ENCODE assay signal across 13 cellular contexts in the genomic region with DNA sequence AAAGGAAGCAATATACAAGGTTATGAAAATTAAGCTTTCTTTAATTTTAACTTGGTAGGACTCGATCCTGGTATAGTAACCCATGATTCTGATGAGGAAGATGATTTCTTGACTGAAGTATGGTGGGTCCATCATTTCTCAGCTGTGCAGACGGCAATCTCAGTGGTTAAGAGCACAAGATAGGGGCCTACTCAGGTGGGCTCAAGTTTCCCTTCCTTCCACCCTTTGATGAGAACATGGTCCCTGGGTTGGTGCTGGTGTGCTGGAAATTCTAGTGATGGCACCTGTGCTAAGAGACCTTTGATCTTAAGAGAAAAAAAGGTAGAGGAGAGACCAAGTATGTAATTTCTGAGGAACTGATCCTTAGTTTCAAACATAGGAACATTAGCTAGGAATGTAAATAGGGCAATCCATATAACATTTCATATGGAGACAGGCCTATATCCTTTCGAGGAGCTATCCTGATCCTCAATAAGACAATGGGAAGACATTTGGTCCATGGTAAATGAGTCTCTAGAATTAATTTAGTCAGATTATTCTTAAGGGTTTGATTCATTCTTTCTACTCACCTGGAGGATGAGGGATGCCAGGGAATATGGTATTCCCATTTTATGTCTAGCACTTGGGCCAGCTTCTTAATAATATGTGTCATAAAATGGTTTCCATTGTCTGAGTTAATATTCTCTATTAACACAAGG.
A peak's percentile ranks its signal among the peaks of the same experiment; 100 is the strongest.
DNase-seq lines count a peak whose midpoint lies in the region; FAIRE-seq and TF ChIP-seq lines count a peak whose summit lies in the region.
"Had no signal": no experiment of that assay in that cellular context is flagged by ENCODE, and none has a peak within 500 bp of the region (broad histone marks: within the 10 kb centered on the region; RNA-seq: fewer than 3 reads in every experiment).

No MANE protein-coding gene starts in this region.

- TF ChIP-seq POLR2A in H1 (IDR thresholded peaks at IDR 0.05; ENCODE audit: control extremely low read depth in 1 of 2, low read depth in 2 of 2, low read length in 2 of 2): peak; percentile 82 to 88
- TF ChIP-seq POLR2A in tibial nerve (IDR thresholded peaks at IDR 0.05): no peak

- no CpG with 5 or more reads among the region's 3 CpGs for WGBS in H9 (ENCODE audit: extremely low coverage, insufficient read length, low lambda C conversion rate)
- WGBS in H1 (ENCODE audit: extremely low coverage in 1 of 2, insufficient coverage in 1 of 2, insufficient read length in 1 of 2, insufficient replicate concordance in 2 of 2, low coverage in 1 of 2, low lambda C conversion rate in 2 of 2, missing lambda C conversion rate in 1 of 2), 2 experiments: 81% methylated on average over 3 of the region's 3 CpGs; no CpG with 5 or more reads in 1 of the 2 experiments
- WGBS in tibial nerve, 2 donors: 95 to 96% methylated on average over 3 of the region's 3 CpGs

- TF ChIP-seq CTCF in H9 (conservative IDR thresholded peaks at IDR 0.05) (no peak), H1 (IDR thresholded peaks at IDR 0.05; ENCODE audit: control extremely low read depth in 1 of 3, insufficient read depth in 1 of 3, low read depth in 1 of 3, low read length in 3 of 3) (no peak), nephron (IDR thresholded peaks at IDR 0.05; ENCODE audit: unreplicated experiment in 3 of 3) (no peak), retinal pigment epithelial cell (conservative IDR thresholded peaks at IDR 0.05; ENCODE audit: low read depth, low read length) (peak; percentile 1), tibial nerve (IDR thresholded peaks at IDR 0.05) (no peak)

- H4K5ac ChIP-seq in H9 (ENCODE audit: insufficient read length, low read depth, low read length) (no peak overlapping the region), H1 (ENCODE audit: insufficient read length, low read depth, low read length) (no peak overlapping the region)

- H4K91ac ChIP-seq in H9 (ENCODE audit: insufficient read length, low read depth, low read length) (no peak overlapping the region), H1 (replicated peaks; ENCODE audit: insufficient read length, low read length) (no peak overlapping the region)

- TF ChIP-seq RAD21 in H1 (IDR thresholded peaks at IDR 0.05 in 1 of 2, conservative IDR thresholded peaks at IDR 0.05 in 1 of 2; ENCODE audit: low read depth in 2 of 2, low read length in 2 of 2): no peak

- peak overlapping the region; percentile 14 for H3K4me2 ChIP-seq in H9 (ENCODE audit: insufficient read depth, insufficient read length, low read length)
- peak overlapping the region; percentile 58 to 77; a peak in 3 of 4 replicates for H3K4me2 ChIP-seq in H1 (ENCODE audit: insufficient read depth in 1 of 2, low read depth in 2 of 2, low read length in 2 of 2)

- no peaks in the 10 kb centered on the region for H3K23me2 ChIP-seq in H9 (ENCODE audit: insufficient read length, low read depth, low read length, poor library complexity, severe bottlenecking)
- no peaks in the 10 kb centered on the region for H3K23me2 ChIP-seq in H1 (ENCODE audit: low read depth, low read length)

- H2AFZ ChIP-seq in H9 (ENCODE audit: low read length) (no peak overlapping the region), H1 (ENCODE audit: low read length) (no peak overlapping the region)

- H3K4ac ChIP-seq in H9 (ENCODE audit: low read depth, low read length) (no peak overlapping the region), H1 (replicated peaks; ENCODE audit: insufficient read length, low read depth, low read length) (no peak overlapping the region)

- H3K27ac ChIP-seq in H9 (ENCODE audit: insufficient read length, low read depth, low read length): no peak overlapping the region
- H3K27ac ChIP-seq in H1 (ENCODE audit: low read depth, low read length): no peak overlapping the region
- H3K27ac ChIP-seq in tibial nerve: no peak overlapping the region

- H4K8ac ChIP-seq in H9 (replicated peaks; ENCODE audit: insufficient read length, low read depth, low read length) (no peak overlapping the region), H1 (ENCODE audit: extremely low read depth, insufficient read depth, low read length) (no peak overlapping the region)

- H3K56ac ChIP-seq in H9 (ENCODE audit: insufficient read length, low read depth, low read length): no peak overlapping the region
- no peak overlapping the region for H3K56ac ChIP-seq in H1 (replicated peaks; ENCODE audit: insufficient read length, low read depth, low read length)

- H3K36me3 Mint-ChIP-seq in H9 (ENCODE audit: insufficient read depth in 1 of 3, low read depth in 3 of 3) (peaks cover 31 to 71% (median 44%) of the 10 kb centered on the region in 3 experiments), nephron (ENCODE audit: low read depth) (peaks cover 18% of the 10 kb centered on the region)

- peaks cover 11% of the 10 kb centered on the region for H3K9me3 ChIP-seq in H9 (ENCODE audit: control insufficient read depth, low read depth, low read length)
- peaks cover 0 to 3% of the 10 kb centered on the region in 2 experiments; a peak in 2 of 4 replicates for H3K9me3 ChIP-seq in H1 (ENCODE audit: insufficient read depth in 2 of 2, low read depth in 1 of 2, low read length in 1 of 2)
- H3K9me3 ChIP-seq in tibial nerve: peaks cover 0 to 37% (median 6%) of the 10 kb centered on the region in 4 donors

- POLR2A ChIA-PET in H1 (lab: Charles Lee; ENCODE audit: partially characterized antibody): interaction anchor here (0.7 to 7.6 kb wide), 19 partner anchors 9 to 115 kb away, joined by 3 to 135 read pairs (median 5); partner anchors contain the start of gene NECTIN3

- peaks cover 32 to 40% of the 10 kb centered on the region in 2 experiments for H3K9me3 Mint-ChIP-seq in H9
- H3K9me3 Mint-ChIP-seq in nephron: peaks cover 29% of the 10 kb centered on the region

- H4K20me1 ChIP-seq in H9 (ENCODE audit: control insufficient read depth, insufficient read depth, insufficient read length) (no peaks in the 10 kb centered on the region), H1 (replicated peaks in 1 of 2; ENCODE audit: control insufficient read depth in 1 of 2, insufficient read depth in 2 of 2, low read length in 2 of 2) (peaks cover 0 to 1% of the 10 kb centered on the region in 2 experiments)

- no peak overlapping the region for H3K23ac ChIP-seq in H9 (ENCODE audit: insufficient read length, low read depth, low read length)
- H3K23ac ChIP-seq in H1 (ENCODE audit: insufficient read length): no peak overlapping the region

- H3K4me1 ChIP-seq in H9 (ENCODE audit: insufficient read depth, low read length): no peaks in the 10 kb centered on the region
- H3K4me1 ChIP-seq in H1 (replicated peaks in 1 of 4; ENCODE audit: control insufficient read depth in 3 of 4, insufficient read depth in 4 of 4, low read length in 3 of 4): no peaks in the 10 kb centered on the region
- no peaks in the 10 kb centered on the region for H3K4me1 ChIP-seq in tibial nerve

- no peak overlapping the region for H3T11ph ChIP-seq in H9 (ENCODE audit: low read length)

- no peak overlapping the region for H3K27ac Mint-ChIP-seq in H9
- H3K27ac Mint-ChIP-seq in nephron: peak overlapping the region in 1 of 3 experiments; percentile 90
- H3K27ac Mint-ChIP-seq: B cell; CD4-positive, alpha-beta T cell had no signal

- H3K79me2 ChIP-seq in H9 (ENCODE audit: insufficient read depth, low read length): peaks cover 20% of the 10 kb centered on the region; the same call in 1 of the 2 replicates
- H3K79me2 ChIP-seq in H1 (ENCODE audit: control insufficient read depth in 1 of 2, insufficient read depth in 2 of 2, low read length in 2 of 2): peaks cover 0 to 91% of the 10 kb centered on the region in 2 experiments; a peak in 3 of 4 replicates

- no peak overlapping the region for H3K18ac ChIP-seq in H9 (ENCODE audit: insufficient read length, low read depth, low read length)
- H3K18ac ChIP-seq in H1 (ENCODE audit: extremely low read depth, low read length): no peak overlapping the region

- H2BK12ac ChIP-seq in H9 (ENCODE audit: insufficient read length, low read depth, low read length) (no peak overlapping the region), H1 (ENCODE audit: low read depth, low read length) (no peak overlapping the region)

- no peak for FAIRE-seq in H1 (lab: Jason Lieb, UNC)

- CTCF ChIA-PET in H1 (lab: Charles Lee; ENCODE audit: partially characterized antibody): interaction anchor here (0.7 to 2.3 kb wide), 4 partner anchors 43 to 572 kb away, joined by 3 to 7 read pairs (median 4); no protein-coding TSS in a partner anchor

- no peak overlapping the region for H2BK5ac ChIP-seq in H9 (ENCODE audit: insufficient read length, low read length)
- no peak overlapping the region for H2BK5ac ChIP-seq in H1 (ENCODE audit: low read depth, low read length)

- no peak overlapping the region for H3K14ac ChIP-seq in H9 (ENCODE audit: insufficient read depth, low read length)
- no peak overlapping the region for H3K14ac ChIP-seq in H1 (ENCODE audit: insufficient read length)

- H2AK5ac ChIP-seq in H9 (ENCODE audit: insufficient read length, low read length) (no peak overlapping the region), H1 (ENCODE audit: low read depth, low read length) (no peak overlapping the region)

- H3K9ac ChIP-seq in H9 (ENCODE audit: extremely low read depth, insufficient read length, low read length) (peak overlapping the region; percentile 4), H1 (replicated peaks in 1 of 4; ENCODE audit: extremely low read depth in 1 of 4, low read depth in 3 of 4, low read length in 3 of 4) (peak overlapping the region in 3 of 4 experiments; percentile 7 to 96 (median 34); a peak in 4 of 7 replicates)

- TF ChIP-seq EP300 in H1 (IDR thresholded peaks at IDR 0.05; ENCODE audit: borderline replicate concordance in 1 of 2, low read depth in 2 of 2, low read length in 2 of 2) (no peak), tibial nerve (IDR thresholded peaks at IDR 0.05) (no peak)

- H3K79me1 ChIP-seq in H9 (ENCODE audit: insufficient read depth, low read depth, low read length, poor library complexity, severe bottlenecking) (no peaks in the 10 kb centered on the region), H1 (ENCODE audit: low read depth, low read length) (no peaks in the 10 kb centered on the region)

- H3K4me1 Mint-ChIP-seq in H9 (no peaks in the 10 kb centered on the region), nephron (no peaks in the 10 kb centered on the region)
- H3K4me1 Mint-ChIP-seq: B cell had no signal

- H3K27me3 Mint-ChIP-seq in H9 (ENCODE audit: low read depth): no peaks in the 10 kb centered on the region
- no peaks in the 10 kb centered on the region for H3K27me3 Mint-ChIP-seq in nephron (ENCODE audit: low read depth)
- H3K27me3 Mint-ChIP-seq: B cell had no signal

- no peaks in the 10 kb centered on the region for H3K27me3 ChIP-seq in H9 (ENCODE audit: insufficient read depth, low read length)
- H3K27me3 ChIP-seq in H1 (replicated peaks in 1 of 4; ENCODE audit: control insufficient read depth in 3 of 4, extremely low read depth in 1 of 4, insufficient read depth in 3 of 4, low read length in 3 of 4): no peaks in the 10 kb centered on the region
- H3K27me3 ChIP-seq in tibial nerve: no peaks in the 10 kb centered on the region

- H3K36me3 ChIP-seq in H1 (ENCODE audit: control insufficient read depth in 2 of 4, insufficient read depth in 4 of 4, low read length in 3 of 4): peaks cover 2 to 19% (median 4%) of the 10 kb centered on the region in 4 experiments; a peak in 5 of 8 replicates
- H3K36me3 ChIP-seq in tibial nerve: no peaks in the 10 kb centered on the region

- peak overlapping the region; percentile 30 to 77 (median 69); a peak in 5 of 8 replicates for H3K4me3 ChIP-seq in H1 (ENCODE audit: extremely low read depth in 1 of 4, insufficient read depth in 2 of 4, low read depth in 3 of 4, low read length in 4 of 4)
- H3K4me3 ChIP-seq in retinal pigment epithelial cell (ENCODE audit: low read length): no peak overlapping the region
- H3K4me3 ChIP-seq in tibial nerve: no peak overlapping the region

- no peak overlapping the region for H2BK120ac ChIP-seq in H9 (ENCODE audit: low read depth, low read length, poor library complexity, severe bottlenecking)
- no peak overlapping the region for H2BK120ac ChIP-seq in H1 (replicated peaks; ENCODE audit: low read depth, low read length)

- no peak overlapping the region for H3K4me3 Mint-ChIP-seq in H9
- peak overlapping the region; percentile 84 to 92 (median 90) for H3K4me3 Mint-ChIP-seq in nephron
- H3K4me3 Mint-ChIP-seq: B cell; CD4-positive, alpha-beta T cell had no signal

- H2BK15ac ChIP-seq in H9 (ENCODE audit: low read depth, low read length) (no peak overlapping the region), H1 (ENCODE audit: low read length) (no peak overlapping the region)

- H2BK20ac ChIP-seq in H9 (ENCODE audit: low read depth, low read length, poor library complexity, severe bottlenecking) (no peak overlapping the region), H1 (ENCODE audit: low read length) (no peak overlapping the region)

- DNase-seq in H9: no peak
- DNase-seq in H1 (ENCODE audit: low read depth in 1 of 2, low spot score in 2 of 2): no peak
- DNase-seq in retinal pigment epithelial cell (ENCODE audit: low read depth): no peak
- DNase-seq in NCI-H2227 (lab: John Stamatoyannopoulos, UW; ENCODE audit: unreplicated experiment): no peak
- DNase-seq in tibial nerve (ENCODE audit: low spot score in 2 of 2): no peak
- DNase-seq in stimulated activated CD4-positive, alpha-beta T cell treated with anti-CD3 and anti-CD28 coated beads, Interleukin-2, amount 100 ng/mL, for 48 hours: no peak
- DNase-seq: ACHN; C1 segment of cervical spinal cord; Calu3; CD4-positive, alpha-beta T cell; DMS 273 treated with DMSO at 0.1 percent for 48 hours had no signal

Comparison
In these comparisons a context has a peak if more than half of its experiments do, and no peak if none do; other contexts are left out.
1. H3K4me3 Mint-ChIP-seq: peak in nephron (3 of 3); none in H9 (0 of 2).
2. H3K4me3 ChIP-seq: peak in H1 (4 of 4); none in retinal pigment epithelial cell (single experiment) and tibial nerve (0 of 4).
3. POLR2A ChIP-seq: peak in H1 (2 of 2); none in tibial nerve (0 of 2).